Comparison of ENCODE assay signal across 1 cellular context in the genomic region with DNA sequence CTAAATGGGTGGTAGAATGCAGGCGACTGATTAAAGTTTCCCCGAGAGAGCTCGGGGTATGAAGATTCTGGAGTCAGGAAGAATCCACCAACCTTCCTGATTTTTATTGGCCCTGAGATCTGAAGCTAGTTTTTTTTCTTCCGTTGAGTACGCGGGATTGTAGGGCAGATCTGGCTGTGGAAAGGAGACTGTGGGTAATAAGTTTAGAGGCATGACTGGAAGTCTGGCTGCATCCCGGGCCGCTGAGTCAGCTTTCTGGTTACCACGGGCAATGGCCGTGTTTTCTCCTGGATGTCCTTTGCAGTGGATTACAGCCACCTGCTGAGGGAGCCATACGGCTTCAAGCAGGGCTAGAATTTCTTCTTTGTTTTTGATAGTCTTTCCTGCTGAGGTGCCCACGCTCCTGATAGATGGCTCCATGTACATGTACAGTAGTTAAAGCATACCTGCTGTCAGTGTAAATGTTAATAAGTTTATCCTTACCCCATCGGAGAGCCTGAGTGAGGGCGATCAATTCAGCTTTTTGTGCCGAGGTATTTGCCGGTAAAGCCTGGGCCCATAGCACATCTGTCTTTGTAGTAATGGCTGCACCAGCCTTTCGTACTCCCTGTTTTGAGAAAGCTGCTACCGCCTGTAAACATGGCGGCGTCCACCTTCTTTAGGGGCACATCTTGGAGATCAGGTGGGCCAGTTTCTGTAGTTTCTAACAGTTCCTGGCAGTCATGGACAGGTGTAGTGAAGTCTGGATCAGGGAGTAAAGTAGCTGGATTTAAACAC.
A peak's percentile ranks its signal among the peaks of the same experiment; 100 is the strongest.
TF ChIP-seq lines count a peak whose summit lies in the region.

No MANE protein-coding gene starts in this region.

TF ChIP-seq in K562, 482 proteins besides CTCF, POLR2A, EP300 and RAD21 (continued from another document and continues in another):
- TF ChIP-seq, protein P1, sequence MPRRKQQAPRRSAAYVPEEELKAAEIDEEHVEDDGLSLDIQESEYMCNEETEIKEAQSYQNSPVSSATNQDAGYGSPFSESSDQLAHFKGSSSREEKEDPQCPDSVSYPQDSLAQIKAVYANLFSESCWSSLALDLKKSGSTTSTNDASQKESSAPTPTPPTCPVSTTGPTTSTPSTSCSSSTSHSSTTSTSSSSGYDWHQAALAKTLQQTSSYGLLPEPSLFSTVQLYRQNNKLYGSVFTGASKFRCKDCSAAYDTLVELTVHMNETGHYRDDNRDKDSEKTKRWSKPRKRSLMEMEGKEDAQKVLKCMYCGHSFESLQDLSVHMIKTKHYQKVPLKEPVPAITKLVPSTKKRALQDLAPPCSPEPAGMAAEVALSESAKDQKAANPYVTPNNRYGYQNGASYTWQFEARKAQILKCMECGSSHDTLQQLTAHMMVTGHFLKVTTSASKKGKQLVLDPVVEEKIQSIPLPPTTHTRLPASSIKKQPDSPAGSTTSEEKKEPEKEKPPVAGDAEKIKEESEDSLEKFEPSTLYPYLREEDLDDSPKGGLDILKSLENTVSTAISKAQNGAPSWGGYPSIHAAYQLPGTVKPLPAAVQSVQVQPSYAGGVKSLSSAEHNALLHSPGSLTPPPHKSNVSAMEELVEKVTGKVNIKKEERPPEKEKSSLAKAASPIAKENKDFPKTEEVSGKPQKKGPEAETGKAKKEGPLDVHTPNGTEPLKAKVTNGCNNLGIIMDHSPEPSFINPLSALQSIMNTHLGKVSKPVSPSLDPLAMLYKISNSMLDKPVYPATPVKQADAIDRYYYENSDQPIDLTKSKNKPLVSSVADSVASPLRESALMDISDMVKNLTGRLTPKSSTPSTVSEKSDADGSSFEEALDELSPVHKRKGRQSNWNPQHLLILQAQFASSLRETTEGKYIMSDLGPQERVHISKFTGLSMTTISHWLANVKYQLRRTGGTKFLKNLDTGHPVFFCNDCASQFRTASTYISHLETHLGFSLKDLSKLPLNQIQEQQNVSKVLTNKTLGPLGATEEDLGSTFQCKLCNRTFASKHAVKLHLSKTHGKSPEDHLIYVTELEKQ (CRISPR knock-in tag; IDR thresholded peaks at IDR 0.05), result no peak
- TF ChIP-seq BRD4 (IDR thresholded peaks at IDR 0.05) (no peak), ZEB2 (IDR thresholded peaks at IDR 0.05) (no peak), SMARCA4 (IDR thresholded peaks at IDR 0.05) (peak; percentile 51; the same call in 1 of the 2 replicates), PHB (CRISPR knock-in tag; IDR thresholded peaks at IDR 0.05) (no peak), ATF7 (IDR thresholded peaks at IDR 0.05) (peak; percentile 72), ZNF121 (CRISPR knock-in tag; conservative IDR thresholded peaks at IDR 0.05) (no peak), FOXM1 (IDR thresholded peaks at IDR 0.05; ENCODE audit: low read depth) (peak; percentile 23; the same call in 1 of the 2 replicates), FOXM1 (CRISPR knock-in tag; IDR thresholded peaks at IDR 0.05; ENCODE audit: low read depth) (no peak), ZKSCAN3 (CRISPR knock-in tag; IDR thresholded peaks at IDR 0.05) (no peak), CBX3 (IDR thresholded peaks at IDR 0.05; ENCODE audit: borderline replicate concordance in 1 of 2, low read length in 2 of 2) (peak in 1 of 2 experiments; percentile 33; a peak in 1 of 3 replicates), IFI16 (CRISPR knock-in tag; IDR thresholded peaks at IDR 0.05) (no peak), ARID2 (IDR thresholded peaks at IDR 0.05) (no peak), TCFL5 (CRISPR knock-in tag; conservative IDR thresholded peaks at IDR 0.05) (no peak), KLF13 (tag; IDR thresholded peaks at IDR 0.05; ENCODE audit: borderline replicate concordance, low read depth) (no peak), LARP7 (IDR thresholded peaks at IDR 0.05) (no peak), HDAC6 (IDR thresholded peaks at IDR 0.05; ENCODE audit: low read depth, low read length) (no peak), HINFP (tag; conservative IDR thresholded peaks at IDR 0.05; ENCODE audit: low read depth) (no peak), ZBTB26 (CRISPR knock-in tag; IDR thresholded peaks at IDR 0.05) (no peak), KDM4B (IDR thresholded peaks at IDR 0.05; ENCODE audit: borderline replicate concordance in 2 of 2, low read depth in 1 of 2) (no peak), KAT8 (IDR thresholded peaks at IDR 0.05; ENCODE audit: low read depth) (no peak), ZNF639 (CRISPR knock-in tag; conservative IDR thresholded peaks at IDR 0.05 in 1 of 2, IDR thresholded peaks at IDR 0.05 in 1 of 2) (no peak), SNRNP70 (optimal IDR thresholded peaks at IDR 0.05; ENCODE audit: low read depth, low read length) (no peak), XRCC4 (IDR thresholded peaks at IDR 0.05; ENCODE audit: extremely low read depth, insufficient read depth, insufficient read length) (no peak), ZNF316 (IDR thresholded peaks at IDR 0.05) (peak; percentile 100), MED1 (CRISPR knock-in tag; IDR thresholded peaks at IDR 0.05; ENCODE audit: borderline replicate concordance) (no peak), SAP30 (IDR thresholded peaks at IDR 0.05; ENCODE audit: borderline replicate concordance, insufficient read depth, low read depth, low read length, poor library complexity, severe bottlenecking) (no peak), HDAC2 (IDR thresholded peaks at IDR 0.05) (0 out of 2 replicates have a peak, but pooled peaks have one; percentile 34), SMARCC2 (IDR thresholded peaks at IDR 0.05; ENCODE audit: low read depth) (0 out of 2 replicates have a peak, but pooled peaks have one; percentile 18), SP2 (IDR thresholded peaks at IDR 0.05; ENCODE audit: extremely low read depth, low read depth, low read length, poor library complexity, severe bottlenecking) (no peak), CBFB (CRISPR knock-in tag; IDR thresholded peaks at IDR 0.05) (no peak), NFXL1 (CRISPR knock-in tag; IDR thresholded peaks at IDR 0.05) (no peak), MXI1 (IDR thresholded peaks at IDR 0.05; ENCODE audit: low read depth, low read length) (peak; percentile 44; the same call in 1 of the 2 replicates)
- TF ChIP-seq, protein P2, sequence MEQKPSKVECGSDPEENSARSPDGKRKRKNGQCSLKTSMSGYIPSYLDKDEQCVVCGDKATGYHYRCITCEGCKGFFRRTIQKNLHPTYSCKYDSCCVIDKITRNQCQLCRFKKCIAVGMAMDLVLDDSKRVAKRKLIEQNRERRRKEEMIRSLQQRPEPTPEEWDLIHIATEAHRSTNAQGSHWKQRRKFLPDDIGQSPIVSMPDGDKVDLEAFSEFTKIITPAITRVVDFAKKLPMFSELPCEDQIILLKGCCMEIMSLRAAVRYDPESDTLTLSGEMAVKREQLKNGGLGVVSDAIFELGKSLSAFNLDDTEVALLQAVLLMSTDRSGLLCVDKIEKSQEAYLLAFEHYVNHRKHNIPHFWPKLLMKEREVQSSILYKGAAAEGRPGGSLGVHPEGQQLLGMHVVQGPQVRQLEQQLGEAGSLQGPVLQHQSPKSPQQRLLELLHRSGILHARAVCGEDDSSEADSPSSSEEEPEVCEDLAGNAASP (IDR thresholded peaks at IDR 0.05), result no peak
- TF ChIP-seq, protein P3, sequence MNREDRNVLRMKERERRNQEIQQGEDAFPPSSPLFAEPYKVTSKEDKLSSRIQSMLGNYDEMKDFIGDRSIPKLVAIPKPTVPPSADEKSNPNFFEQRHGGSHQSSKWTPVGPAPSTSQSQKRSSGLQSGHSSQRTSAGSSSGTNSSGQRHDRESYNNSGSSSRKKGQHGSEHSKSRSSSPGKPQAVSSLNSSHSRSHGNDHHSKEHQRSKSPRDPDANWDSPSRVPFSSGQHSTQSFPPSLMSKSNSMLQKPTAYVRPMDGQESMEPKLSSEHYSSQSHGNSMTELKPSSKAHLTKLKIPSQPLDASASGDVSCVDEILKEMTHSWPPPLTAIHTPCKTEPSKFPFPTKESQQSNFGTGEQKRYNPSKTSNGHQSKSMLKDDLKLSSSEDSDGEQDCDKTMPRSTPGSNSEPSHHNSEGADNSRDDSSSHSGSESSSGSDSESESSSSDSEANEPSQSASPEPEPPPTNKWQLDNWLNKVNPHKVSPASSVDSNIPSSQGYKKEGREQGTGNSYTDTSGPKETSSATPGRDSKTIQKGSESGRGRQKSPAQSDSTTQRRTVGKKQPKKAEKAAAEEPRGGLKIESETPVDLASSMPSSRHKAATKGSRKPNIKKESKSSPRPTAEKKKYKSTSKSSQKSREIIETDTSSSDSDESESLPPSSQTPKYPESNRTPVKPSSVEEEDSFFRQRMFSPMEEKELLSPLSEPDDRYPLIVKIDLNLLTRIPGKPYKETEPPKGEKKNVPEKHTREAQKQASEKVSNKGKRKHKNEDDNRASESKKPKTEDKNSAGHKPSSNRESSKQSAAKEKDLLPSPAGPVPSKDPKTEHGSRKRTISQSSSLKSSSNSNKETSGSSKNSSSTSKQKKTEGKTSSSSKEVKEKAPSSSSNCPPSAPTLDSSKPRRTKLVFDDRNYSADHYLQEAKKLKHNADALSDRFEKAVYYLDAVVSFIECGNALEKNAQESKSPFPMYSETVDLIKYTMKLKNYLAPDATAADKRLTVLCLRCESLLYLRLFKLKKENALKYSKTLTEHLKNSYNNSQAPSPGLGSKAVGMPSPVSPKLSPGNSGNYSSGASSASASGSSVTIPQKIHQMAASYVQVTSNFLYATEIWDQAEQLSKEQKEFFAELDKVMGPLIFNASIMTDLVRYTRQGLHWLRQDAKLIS (CRISPR knock-in tag; IDR thresholded peaks at IDR 0.05), result no peak
- TF ChIP-seq, protein P4, sequence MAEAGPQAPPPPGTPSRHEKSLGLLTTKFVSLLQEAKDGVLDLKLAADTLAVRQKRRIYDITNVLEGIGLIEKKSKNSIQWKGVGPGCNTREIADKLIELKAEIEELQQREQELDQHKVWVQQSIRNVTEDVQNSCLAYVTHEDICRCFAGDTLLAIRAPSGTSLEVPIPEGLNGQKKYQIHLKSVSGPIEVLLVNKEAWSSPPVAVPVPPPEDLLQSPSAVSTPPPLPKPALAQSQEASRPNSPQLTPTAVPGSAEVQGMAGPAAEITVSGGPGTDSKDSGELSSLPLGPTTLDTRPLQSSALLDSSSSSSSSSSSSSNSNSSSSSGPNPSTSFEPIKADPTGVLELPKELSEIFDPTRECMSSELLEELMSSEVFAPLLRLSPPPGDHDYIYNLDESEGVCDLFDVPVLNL (CRISPR knock-in tag; IDR thresholded peaks at IDR 0.05; ENCODE audit: low read depth), result no peak
- TF ChIP-seq, protein P5, sequence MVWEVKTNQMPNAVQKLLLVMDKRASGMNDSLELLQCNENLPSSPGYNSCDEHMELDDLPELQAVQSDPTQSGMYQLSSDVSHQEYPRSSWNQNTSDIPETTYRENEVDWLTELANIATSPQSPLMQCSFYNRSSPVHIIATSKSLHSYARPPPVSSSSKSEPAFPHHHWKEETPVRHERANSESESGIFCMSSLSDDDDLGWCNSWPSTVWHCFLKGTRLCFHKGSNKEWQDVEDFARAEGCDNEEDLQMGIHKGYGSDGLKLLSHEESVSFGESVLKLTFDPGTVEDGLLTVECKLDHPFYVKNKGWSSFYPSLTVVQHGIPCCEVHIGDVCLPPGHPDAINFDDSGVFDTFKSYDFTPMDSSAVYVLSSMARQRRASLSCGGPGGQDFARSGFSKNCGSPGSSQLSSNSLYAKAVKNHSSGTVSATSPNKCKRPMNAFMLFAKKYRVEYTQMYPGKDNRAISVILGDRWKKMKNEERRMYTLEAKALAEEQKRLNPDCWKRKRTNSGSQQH (CRISPR knock-in tag; IDR thresholded peaks at IDR 0.05), result no peak
